ENCODE assay signal across 1 cellular context in the genomic region with DNA sequence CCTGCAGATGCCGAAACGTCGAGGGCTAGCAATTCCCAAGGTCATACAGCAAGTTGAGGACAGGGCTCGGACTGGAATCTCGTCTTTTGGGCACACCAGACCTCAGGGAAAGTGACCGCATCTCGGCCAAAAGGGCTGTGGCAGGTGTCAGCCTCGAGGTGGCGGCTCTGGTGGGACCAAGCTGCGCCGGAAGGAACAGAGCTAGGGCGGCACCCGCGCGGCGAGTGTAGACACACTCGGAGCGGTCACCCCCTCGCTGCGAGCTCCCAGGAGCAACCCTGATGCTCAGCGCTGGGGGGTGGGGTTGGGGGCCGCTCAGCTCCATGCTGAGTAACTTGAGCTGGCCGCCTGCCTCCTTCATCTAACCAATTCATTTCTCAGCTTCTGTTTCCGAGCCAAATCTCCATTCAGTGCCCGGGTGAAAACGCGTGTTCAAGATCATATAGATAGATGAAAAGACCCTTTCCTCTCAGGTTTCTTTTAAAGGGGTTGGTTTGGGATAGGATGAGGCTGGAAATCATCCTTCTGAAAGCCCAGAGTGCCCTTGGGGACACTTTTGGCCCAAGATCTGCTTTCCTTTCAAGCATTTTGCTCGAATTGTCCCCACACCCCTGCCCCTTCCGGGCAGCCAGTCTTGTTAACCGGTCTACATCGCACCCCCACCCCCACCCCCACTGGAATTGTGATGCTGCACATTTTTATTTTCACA.
TF ChIP-seq lines count a peak whose summit lies in the region.

No MANE protein-coding gene starts in this region.

TF ChIP-seq in K562, 482 proteins besides CTCF, POLR2A, EP300 and RAD21 (continued from another document and continues in another):
- TF ChIP-seq KDM5B (IDR thresholded peaks at IDR 0.05; ENCODE audit: insufficient replicate concordance, low read depth, low read length) (peak; percentile 18), GTF2A2 (tag; IDR thresholded peaks at IDR 0.05) (no peak), ASH1L (IDR thresholded peaks at IDR 0.05; ENCODE audit: borderline replicate concordance, low read depth, partially characterized antibody) (no peak), ZNF431 (CRISPR knock-in tag; IDR thresholded peaks at IDR 0.05) (peak; percentile 63), CSDE1 (IDR thresholded peaks at IDR 0.05) (no peak), EZH2 (IDR thresholded peaks at IDR 0.05; ENCODE audit: borderline replicate concordance, low read depth, low read length) (no peak), ZNF12 (CRISPR knock-in tag; IDR thresholded peaks at IDR 0.05) (no peak), TEAD2 (tag; IDR thresholded peaks at IDR 0.05) (no peak), PML (IDR thresholded peaks at IDR 0.05; ENCODE audit: low read length) (no peak), HDAC1 (IDR thresholded peaks at IDR 0.05) (peak in 1 of 2 experiments; percentile 25; a peak in 1 of 4 replicates), SIN3A (IDR thresholded peaks at IDR 0.05; ENCODE audit: borderline replicate concordance in 2 of 2, control insufficient read depth in 1 of 2, low read depth in 2 of 2, low read length in 2 of 2) (no peak), FOXP1 (CRISPR knock-in tag; IDR thresholded peaks at IDR 0.05) (no peak), HMG20B (CRISPR knock-in tag; IDR thresholded peaks at IDR 0.05) (no peak), SRSF9 (IDR thresholded peaks at IDR 0.05; ENCODE audit: borderline replicate concordance, low read depth, low read length) (no peak), ZBTB7A (IDR thresholded peaks at IDR 0.05; ENCODE audit: borderline replicate concordance, control insufficient read depth, low read depth, low read length) (peak; percentile 44; the same call in 1 of the 2 replicates), ZNF146 (CRISPR knock-in tag; IDR thresholded peaks at IDR 0.05; ENCODE audit: unreplicated experiment) (no peak), ZNF644 (tag; IDR thresholded peaks at IDR 0.05; ENCODE audit: low read depth) (no peak), MAZ (CRISPR knock-in tag; conservative IDR thresholded peaks at IDR 0.05 in 1 of 2, IDR thresholded peaks at IDR 0.05 in 1 of 2) (peak in 1 of 2 experiments; percentile 73; a peak in 1 of 4 replicates), IRF2 (CRISPR knock-in tag; IDR thresholded peaks at IDR 0.05) (no peak), ZNF696 (CRISPR knock-in tag; conservative IDR thresholded peaks at IDR 0.05) (no peak), MTA2 (IDR thresholded peaks at IDR 0.05; ENCODE audit: low read depth) (no peak), BMI1 (IDR thresholded peaks at IDR 0.05; ENCODE audit: low read length) (no peak; the same call in 1 of the 2 replicates), NR2C1 (IDR thresholded peaks at IDR 0.05) (no peak), NR2C1 (tag; IDR thresholded peaks at IDR 0.05) (no peak), ELF1 (tag; IDR thresholded peaks at IDR 0.05) (no peak; the same call in 1 of the 2 replicates), WHSC1 (IDR thresholded peaks at IDR 0.05; ENCODE audit: low read length) (no peak), NCOA6 (IDR thresholded peaks at IDR 0.05) (no peak), ETV5 (CRISPR knock-in tag; IDR thresholded peaks at IDR 0.05; ENCODE audit: low read depth) (0 out of 2 replicates have a peak, but pooled peaks have one; percentile 37), SREBF2 (CRISPR knock-in tag; IDR thresholded peaks at IDR 0.05) (no peak), MEF2A (IDR thresholded peaks at IDR 0.05; ENCODE audit: control insufficient read depth, low read depth, low read length) (no peak), ZNF263 (CRISPR knock-in tag; IDR thresholded peaks at IDR 0.05; ENCODE audit: borderline replicate concordance) (0 out of 2 replicates have a peak, but pooled peaks have one; percentile 22), CBX1 (IDR thresholded peaks at IDR 0.05; ENCODE audit: low read depth) (no peak), PTTG1 (tag; IDR thresholded peaks at IDR 0.05; ENCODE audit: low read depth) (no peak), SMARCA4 (IDR thresholded peaks at IDR 0.05) (no peak), FOXA3 (CRISPR knock-in tag; conservative IDR thresholded peaks at IDR 0.05 in 1 of 2, IDR thresholded peaks at IDR 0.05 in 1 of 2) (no peak; a peak in 1 of 4 replicates), BACH1 (tag; IDR thresholded peaks at IDR 0.05) (no peak), PPARD (CRISPR knock-in tag; IDR thresholded peaks at IDR 0.05) (no peak)
- TF ChIP-seq, protein P1, sequence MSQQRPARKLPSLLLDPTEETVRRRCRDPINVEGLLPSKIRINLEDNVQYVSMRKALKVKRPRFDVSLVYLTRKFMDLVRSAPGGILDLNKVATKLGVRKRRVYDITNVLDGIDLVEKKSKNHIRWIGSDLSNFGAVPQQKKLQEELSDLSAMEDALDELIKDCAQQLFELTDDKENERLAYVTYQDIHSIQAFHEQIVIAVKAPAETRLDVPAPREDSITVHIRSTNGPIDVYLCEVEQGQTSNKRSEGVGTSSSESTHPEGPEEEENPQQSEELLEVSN (IDR thresholded peaks at IDR 0.05; ENCODE audit: borderline replicate concordance in 1 of 2, extremely low read depth in 1 of 2, insufficient read depth in 1 of 2, insufficient read length in 1 of 2, low read depth in 1 of 2, low read length in 1 of 2, poor library complexity in 1 of 2, severe bottlenecking in 1 of 2) = peak; percentile 57 to 86
- TF ChIP-seq, protein P2, sequence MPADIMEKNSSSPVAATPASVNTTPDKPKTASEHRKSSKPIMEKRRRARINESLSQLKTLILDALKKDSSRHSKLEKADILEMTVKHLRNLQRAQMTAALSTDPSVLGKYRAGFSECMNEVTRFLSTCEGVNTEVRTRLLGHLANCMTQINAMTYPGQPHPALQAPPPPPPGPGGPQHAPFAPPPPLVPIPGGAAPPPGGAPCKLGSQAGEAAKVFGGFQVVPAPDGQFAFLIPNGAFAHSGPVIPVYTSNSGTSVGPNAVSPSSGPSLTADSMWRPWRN (IDR thresholded peaks at IDR 0.05; ENCODE audit: low read depth) = no peak
- TF ChIP-seq, protein P3, sequence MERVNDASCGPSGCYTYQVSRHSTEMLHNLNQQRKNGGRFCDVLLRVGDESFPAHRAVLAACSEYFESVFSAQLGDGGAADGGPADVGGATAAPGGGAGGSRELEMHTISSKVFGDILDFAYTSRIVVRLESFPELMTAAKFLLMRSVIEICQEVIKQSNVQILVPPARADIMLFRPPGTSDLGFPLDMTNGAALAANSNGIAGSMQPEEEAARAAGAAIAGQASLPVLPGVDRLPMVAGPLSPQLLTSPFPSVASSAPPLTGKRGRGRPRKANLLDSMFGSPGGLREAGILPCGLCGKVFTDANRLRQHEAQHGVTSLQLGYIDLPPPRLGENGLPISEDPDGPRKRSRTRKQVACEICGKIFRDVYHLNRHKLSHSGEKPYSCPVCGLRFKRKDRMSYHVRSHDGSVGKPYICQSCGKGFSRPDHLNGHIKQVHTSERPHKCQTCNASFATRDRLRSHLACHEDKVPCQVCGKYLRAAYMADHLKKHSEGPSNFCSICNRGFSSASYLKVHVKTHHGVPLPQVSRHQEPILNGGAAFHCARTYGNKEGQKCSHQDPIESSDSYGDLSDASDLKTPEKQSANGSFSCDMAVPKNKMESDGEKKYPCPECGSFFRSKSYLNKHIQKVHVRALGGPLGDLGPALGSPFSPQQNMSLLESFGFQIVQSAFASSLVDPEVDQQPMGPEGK (CRISPR knock-in tag; IDR thresholded peaks at IDR 0.05; ENCODE audit: borderline replicate concordance) = no peak
- TF ChIP-seq, protein P4, sequence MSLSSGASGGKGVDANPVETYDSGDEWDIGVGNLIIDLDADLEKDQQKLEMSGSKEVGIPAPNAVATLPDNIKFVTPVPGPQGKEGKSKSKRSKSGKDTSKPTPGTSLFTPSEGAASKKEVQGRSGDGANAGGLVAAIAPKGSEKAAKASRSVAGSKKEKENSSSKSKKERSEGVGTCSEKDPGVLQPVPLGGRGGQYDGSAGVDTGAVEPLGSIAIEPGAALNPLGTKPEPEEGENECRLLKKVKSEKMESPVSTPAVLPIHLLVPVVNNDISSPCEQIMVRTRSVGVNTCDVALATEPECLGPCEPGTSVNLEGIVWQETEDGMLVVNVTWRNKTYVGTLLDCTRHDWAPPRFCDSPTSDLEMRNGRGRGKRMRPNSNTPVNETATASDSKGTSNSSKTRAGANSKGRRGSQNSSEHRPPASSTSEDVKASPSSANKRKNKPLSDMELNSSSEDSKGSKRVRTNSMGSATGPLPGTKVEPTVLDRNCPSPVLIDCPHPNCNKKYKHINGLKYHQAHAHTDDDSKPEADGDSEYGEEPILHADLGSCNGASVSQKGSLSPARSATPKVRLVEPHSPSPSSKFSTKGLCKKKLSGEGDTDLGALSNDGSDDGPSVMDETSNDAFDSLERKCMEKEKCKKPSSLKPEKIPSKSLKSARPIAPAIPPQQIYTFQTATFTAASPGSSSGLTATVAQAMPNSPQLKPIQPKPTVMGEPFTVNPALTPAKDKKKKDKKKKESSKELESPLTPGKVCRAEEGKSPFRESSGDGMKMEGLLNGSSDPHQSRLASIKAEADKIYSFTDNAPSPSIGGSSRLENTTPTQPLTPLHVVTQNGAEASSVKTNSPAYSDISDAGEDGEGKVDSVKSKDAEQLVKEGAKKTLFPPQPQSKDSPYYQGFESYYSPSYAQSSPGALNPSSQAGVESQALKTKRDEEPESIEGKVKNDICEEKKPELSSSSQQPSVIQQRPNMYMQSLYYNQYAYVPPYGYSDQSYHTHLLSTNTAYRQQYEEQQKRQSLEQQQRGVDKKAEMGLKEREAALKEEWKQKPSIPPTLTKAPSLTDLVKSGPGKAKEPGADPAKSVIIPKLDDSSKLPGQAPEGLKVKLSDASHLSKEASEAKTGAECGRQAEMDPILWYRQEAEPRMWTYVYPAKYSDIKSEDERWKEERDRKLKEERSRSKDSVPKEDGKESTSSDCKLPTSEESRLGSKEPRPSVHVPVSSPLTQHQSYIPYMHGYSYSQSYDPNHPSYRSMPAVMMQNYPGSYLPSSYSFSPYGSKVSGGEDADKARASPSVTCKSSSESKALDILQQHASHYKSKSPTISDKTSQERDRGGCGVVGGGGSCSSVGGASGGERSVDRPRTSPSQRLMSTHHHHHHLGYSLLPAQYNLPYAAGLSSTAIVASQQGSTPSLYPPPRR (CRISPR knock-in tag; IDR thresholded peaks at IDR 0.05; ENCODE audit: borderline replicate concordance) = no peak
- TF ChIP-seq, protein P5, sequence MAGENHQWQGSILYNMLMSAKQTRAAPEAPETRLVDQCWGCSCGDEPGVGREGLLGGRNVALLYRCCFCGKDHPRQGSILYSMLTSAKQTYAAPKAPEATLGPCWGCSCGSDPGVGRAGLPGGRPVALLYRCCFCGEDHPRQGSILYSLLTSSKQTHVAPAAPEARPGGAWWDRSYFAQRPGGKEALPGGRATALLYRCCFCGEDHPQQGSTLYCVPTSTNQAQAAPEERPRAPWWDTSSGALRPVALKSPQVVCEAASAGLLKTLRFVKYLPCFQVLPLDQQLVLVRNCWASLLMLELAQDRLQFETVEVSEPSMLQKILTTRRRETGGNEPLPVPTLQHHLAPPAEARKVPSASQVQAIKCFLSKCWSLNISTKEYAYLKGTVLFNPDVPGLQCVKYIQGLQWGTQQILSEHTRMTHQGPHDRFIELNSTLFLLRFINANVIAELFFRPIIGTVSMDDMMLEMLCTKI (IDR thresholded peaks at IDR 0.05; ENCODE audit: partially characterized antibody) = no peak
- TF ChIP-seq, protein P6, sequence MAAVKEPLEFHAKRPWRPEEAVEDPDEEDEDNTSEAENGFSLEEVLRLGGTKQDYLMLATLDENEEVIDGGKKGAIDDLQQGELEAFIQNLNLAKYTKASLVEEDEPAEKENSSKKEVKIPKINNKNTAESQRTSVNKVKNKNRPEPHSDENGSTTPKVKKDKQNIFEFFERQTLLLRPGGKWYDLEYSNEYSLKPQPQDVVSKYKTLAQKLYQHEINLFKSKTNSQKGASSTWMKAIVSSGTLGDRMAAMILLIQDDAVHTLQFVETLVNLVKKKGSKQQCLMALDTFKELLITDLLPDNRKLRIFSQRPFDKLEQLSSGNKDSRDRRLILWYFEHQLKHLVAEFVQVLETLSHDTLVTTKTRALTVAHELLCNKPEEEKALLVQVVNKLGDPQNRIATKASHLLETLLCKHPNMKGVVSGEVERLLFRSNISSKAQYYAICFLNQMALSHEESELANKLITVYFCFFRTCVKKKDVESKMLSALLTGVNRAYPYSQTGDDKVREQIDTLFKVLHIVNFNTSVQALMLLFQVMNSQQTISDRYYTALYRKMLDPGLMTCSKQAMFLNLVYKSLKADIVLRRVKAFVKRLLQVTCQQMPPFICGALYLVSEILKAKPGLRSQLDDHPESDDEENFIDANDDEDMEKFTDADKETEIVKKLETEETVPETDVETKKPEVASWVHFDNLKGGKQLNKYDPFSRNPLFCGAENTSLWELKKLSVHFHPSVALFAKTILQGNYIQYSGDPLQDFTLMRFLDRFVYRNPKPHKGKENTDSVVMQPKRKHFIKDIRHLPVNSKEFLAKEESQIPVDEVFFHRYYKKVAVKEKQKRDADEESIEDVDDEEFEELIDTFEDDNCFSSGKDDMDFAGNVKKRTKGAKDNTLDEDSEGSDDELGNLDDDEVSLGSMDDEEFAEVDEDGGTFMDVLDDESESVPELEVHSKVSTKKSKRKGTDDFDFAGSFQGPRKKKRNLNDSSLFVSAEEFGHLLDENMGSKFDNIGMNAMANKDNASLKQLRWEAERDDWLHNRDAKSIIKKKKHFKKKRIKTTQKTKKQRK (IDR thresholded peaks at IDR 0.05; ENCODE audit: borderline replicate concordance, low read depth, low read length) = no peak
- TF ChIP-seq, protein P7, sequence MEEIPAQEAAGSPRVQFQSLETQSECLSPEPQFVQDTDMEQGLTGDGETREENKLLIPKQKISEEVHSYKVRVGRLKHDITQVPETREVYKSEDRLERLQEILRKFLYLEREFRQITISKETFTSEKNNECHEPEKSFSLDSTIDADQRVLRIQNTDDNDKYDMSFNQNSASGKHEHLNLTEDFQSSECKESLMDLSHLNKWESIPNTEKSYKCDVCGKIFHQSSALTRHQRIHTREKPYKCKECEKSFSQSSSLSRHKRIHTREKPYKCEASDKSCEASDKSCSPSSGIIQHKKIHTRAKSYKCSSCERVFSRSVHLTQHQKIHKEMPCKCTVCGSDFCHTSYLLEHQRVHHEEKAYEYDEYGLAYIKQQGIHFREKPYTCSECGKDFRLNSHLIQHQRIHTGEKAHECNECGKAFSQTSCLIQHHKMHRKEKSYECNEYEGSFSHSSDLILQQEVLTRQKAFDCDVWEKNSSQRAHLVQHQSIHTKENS (CRISPR knock-in tag; IDR thresholded peaks at IDR 0.05) = no peak
- TF ChIP-seq, protein P8, sequence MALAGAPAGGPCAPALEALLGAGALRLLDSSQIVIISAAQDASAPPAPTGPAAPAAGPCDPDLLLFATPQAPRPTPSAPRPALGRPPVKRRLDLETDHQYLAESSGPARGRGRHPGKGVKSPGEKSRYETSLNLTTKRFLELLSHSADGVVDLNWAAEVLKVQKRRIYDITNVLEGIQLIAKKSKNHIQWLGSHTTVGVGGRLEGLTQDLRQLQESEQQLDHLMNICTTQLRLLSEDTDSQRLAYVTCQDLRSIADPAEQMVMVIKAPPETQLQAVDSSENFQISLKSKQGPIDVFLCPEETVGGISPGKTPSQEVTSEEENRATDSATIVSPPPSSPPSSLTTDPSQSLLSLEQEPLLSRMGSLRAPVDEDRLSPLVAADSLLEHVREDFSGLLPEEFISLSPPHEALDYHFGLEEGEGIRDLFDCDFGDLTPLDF (CRISPR knock-in tag; IDR thresholded peaks at IDR 0.05) = no peak
